In genomic region chr9:6584881-6585597, GRCh38 we compare ENCODE assay signal across 8 cellular contexts.
A peak's percentile ranks its signal among the peaks of the same experiment; 100 is the strongest.
DNase-seq lines count a peak whose midpoint lies in the region; TF ChIP-seq lines count a peak whose summit lies in the region.

No MANE protein-coding gene starts in this region.

- no peaks in the 10 kb centered on the region for H3K79me1 ChIP-seq in trophoblast cell (ENCODE audit: low read length)

- in situ Hi-C loops in GM13977 (cut with MboI; ENCODE audit: low pct_unique_long_range_greater_than_20kb, low sequenced_read_pairs, unreplicated experiment), result loop anchor here (10.0 kb wide), 1 partner anchor 100 kb away; no protein-coding TSS in a partner anchor

- H3K4me3 Mint-ChIP-seq in endodermal cell, result no peak overlapping the region

- H3K27ac ChIP-seq in A673 (ENCODE audit: low read depth, low read length, poor library complexity, severe bottlenecking) (no peak overlapping the region), endodermal cell (ENCODE audit: low read depth, low read length) (no peak overlapping the region), trophoblast cell (ENCODE audit: low read depth, low read length) (no peak overlapping the region)

- H3K18ac ChIP-seq in trophoblast cell (ENCODE audit: low read length), result no peak overlapping the region

- H2BK5ac ChIP-seq in trophoblast cell (ENCODE audit: low read depth, low read length, poor library complexity), result no peak overlapping the region

- H4K8ac ChIP-seq in trophoblast cell (ENCODE audit: low read depth, low read length), result no peak overlapping the region

- WGBS in endodermal cell (ENCODE audit: insufficient coverage in 1 of 2, insufficient read length in 1 of 2), 2 experiments, result 62 to 100% methylated on average over 1 to 5 of the region's 5 CpGs
- no CpG with 5 or more reads among the region's 5 CpGs for WGBS in trophoblast cell (ENCODE audit: extremely low coverage, insufficient coverage, insufficient read length)

- H3K36me3 Mint-ChIP-seq in endodermal cell (ENCODE audit: low read depth), result peaks cover 26% of the 10 kb centered on the region

- H2AFZ ChIP-seq in trophoblast cell (ENCODE audit: insufficient read depth, low read length, poor library complexity), result no peak overlapping the region

- H3K4me3 ChIP-seq in A673 (ENCODE audit: low read depth, low read length, poor library complexity, severe bottlenecking) (no peak overlapping the region), endodermal cell (ENCODE audit: low read length) (no peak overlapping the region), trophoblast cell (ENCODE audit: low read depth, low read length) (no peak overlapping the region)

- H3K79me2 ChIP-seq in trophoblast cell (ENCODE audit: control insufficient read depth, insufficient read depth, low read length, poor library complexity), result no peaks in the 10 kb centered on the region

- H4K12ac ChIP-seq in trophoblast cell (ENCODE audit: low read depth, low read length), result no peak overlapping the region

- DNase-seq in A673 (ENCODE audit: low spot score) (peak; percentile 40), GM13977 (ENCODE audit: low spot score) (peak; percentile 39), NCI-H69 (lab: John Stamatoyannopoulos, UW) (peak; percentile 54), endodermal cell (no peak), trophoblast cell (peak; percentile 12 to 78), NCI-H2029 treated with DMSO at 0.1 percent for 48 hours (lab: John Stamatoyannopoulos, UW) (no peak), SW 1271 (lab: John Stamatoyannopoulos, UW) (no peak), 8988T (no peak)

- H3K27me3 ChIP-seq in A673 (replicated peaks; ENCODE audit: insufficient read depth, low read depth, low read length, poor library complexity) (no peaks in the 10 kb centered on the region), endodermal cell (ENCODE audit: control insufficient read depth, insufficient read depth, low read length, poor library complexity, severe bottlenecking) (peaks cover 9% of the 10 kb centered on the region), trophoblast cell (ENCODE audit: insufficient read depth, low read length) (no peaks in the 10 kb centered on the region)

- H4K91ac ChIP-seq in trophoblast cell (ENCODE audit: low read depth, low read length), result no peak overlapping the region

- no peaks in the 10 kb centered on the region for H3K9me3 Mint-ChIP-seq in endodermal cell

- H3K4ac ChIP-seq in trophoblast cell (ENCODE audit: low read depth, low read length), result no peak overlapping the region

- no TSS peak for BruUV-seq in A673 (replicated peaks; lab: Mats Ljungman, UMichigan)

- H3K9me3 ChIP-seq in A673 (ENCODE audit: low read depth, low read length, poor library complexity, severe bottlenecking) (no peaks in the 10 kb centered on the region), endodermal cell (ENCODE audit: control insufficient read depth, low read length) (no peaks in the 10 kb centered on the region), trophoblast cell (ENCODE audit: insufficient read depth, low read depth, low read length) (no peaks in the 10 kb centered on the region)

- H3K23ac ChIP-seq in trophoblast cell (ENCODE audit: low read length), result no peak overlapping the region

- no peaks in the 10 kb centered on the region for H3K4me1 ChIP-seq in A673 (ENCODE audit: insufficient read depth, low read length, poor library complexity, severe bottlenecking)
- H3K4me1 ChIP-seq in endodermal cell (ENCODE audit: control insufficient read depth, insufficient read depth, low read length), result no peaks in the 10 kb centered on the region
- H3K4me1 ChIP-seq in trophoblast cell (ENCODE audit: control insufficient read depth in 1 of 2, insufficient read depth in 2 of 2, low read length in 2 of 2), result peaks cover 4 to 5% of the 10 kb centered on the region in 2 experiments

- H3K27ac Mint-ChIP-seq in endodermal cell, result no peak overlapping the region

- no peak overlapping the region for H2AK5ac ChIP-seq in trophoblast cell (ENCODE audit: low read length)

- intact Hi-C loops in A673 (cut with micrococcal nuclease; ENCODE audit: unreplicated experiment), result loop anchor here (1.0 kb wide), 2 partner anchors 82 to 154 kb away; no protein-coding TSS in a partner anchor

- CTCF ChIA-PET in A673 (lab: Charles Lee), result interaction anchor here (0.6 to 0.8 kb wide), 3 partner anchors 77 to 528 kb away, joined by 3 to 5 read pairs (median 3); no protein-coding TSS in a partner anchor

- no peaks in the 10 kb centered on the region for H3K36me3 ChIP-seq in A673 (ENCODE audit: insufficient read depth, low read length, poor library complexity, severe bottlenecking)
- peaks cover 6% of the 10 kb centered on the region for H3K36me3 ChIP-seq in endodermal cell (ENCODE audit: control insufficient read depth, insufficient read depth, low read length)
- H3K36me3 ChIP-seq in trophoblast cell (ENCODE audit: control insufficient read depth in 1 of 2, insufficient read depth in 2 of 2, low read length in 2 of 2), result peaks cover 8 to 11% of the 10 kb centered on the region in 2 experiments

- POLR2A ChIA-PET in A673 (lab: Charles Lee; ENCODE audit: low non-redundant PET), result no interaction called here

- H3K4me2 ChIP-seq in trophoblast cell (ENCODE audit: low read length), result no peak overlapping the region

- peaks cover 15% of the 10 kb centered on the region for H3K27me3 Mint-ChIP-seq in endodermal cell (ENCODE audit: insufficient read depth)

- no peak overlapping the region for H2BK12ac ChIP-seq in trophoblast cell (ENCODE audit: low read length)

- no peak overlapping the region for H3K9ac ChIP-seq in endodermal cell (ENCODE audit: extremely low read depth, low read length, poor library complexity, severe bottlenecking)
- H3K9ac ChIP-seq in trophoblast cell (ENCODE audit: low read length), result no peak overlapping the region

- no peaks in the 10 kb centered on the region for H3K4me1 Mint-ChIP-seq in endodermal cell

- H2BK120ac ChIP-seq in trophoblast cell (ENCODE audit: insufficient read depth, low read length, poor library complexity), result no peak overlapping the region

- peak; percentile 64 for TF ChIP-seq CTCF in A673 (conservative IDR thresholded peaks at IDR 0.05; ENCODE audit: low read depth, low read length)
- TF ChIP-seq CTCF in GM13977 (IDR thresholded peaks at IDR 0.05; ENCODE audit: extremely low read depth, insufficient read depth, missing control alignments), result peak; percentile 42
- peak; percentile 72 for TF ChIP-seq CTCF in endodermal cell (conservative IDR thresholded peaks at IDR 0.05)

- no peak overlapping the region for H3K14ac ChIP-seq in trophoblast cell (ENCODE audit: low read length)

Comparison
In these comparisons a context has a peak if more than half of its experiments do, and no peak if none do; other contexts are left out.
1. DNase-seq: peak in A673 (single experiment), GM13977 (single experiment), NCI-H69 (single experiment) and trophoblast cell (2 of 2); none in endodermal cell (single experiment), NCI-H2029 treated with DMSO at 0.1 percent for 48 hours (single experiment), SW 1271 (0 of 2) and 8988T (single experiment).
2. Peak in every context shown above with its lines, with median percentiles within 50 percentile points of each other: CTCF ChIP-seq.